Comparison of ENCODE assay signal across 20 cellular contexts in genomic region chr5:172399336-172399735, GRCh38. TPM values are rescaled to one million over a fixed set of nuclear protein-coding genes. Genes with fewer than 3 reads are reported as not detected.
DNase-seq lines count a peak whose midpoint lies in the region; TF ChIP-seq lines count a peak whose summit lies in the region.
"Had no signal": no experiment of that assay in that cellular context is flagged by ENCODE, and none has a peak within 500 bp of the region (broad histone marks: within the 10 kb centered on the region; RNA-seq: fewer than 3 reads in every experiment).

No MANE protein-coding gene starts in this region.

- no peak overlapping the region for H3K4ac ChIP-seq in neuronal stem cell (ENCODE audit: low read length)

- H3K4me3 ChIP-seq in astrocyte of the spinal cord (ENCODE audit: low read depth, low read length), result no peak overlapping the region
- H3K4me3 ChIP-seq in neuronal stem cell (ENCODE audit: low read length in 2 of 2), result no peak overlapping the region
- H3K4me3 ChIP-seq: HAP-1 had no signal

- DNase-seq in RPMI7951 (ENCODE audit: low read depth), result peak; percentile 62
- peak; percentile 76 for DNase-seq in astrocyte of the spinal cord (ENCODE audit: low read depth, low spot score)
- peak; percentile 47 for DNase-seq in posterior vena cava (ENCODE audit: low spot score)
- no peak for DNase-seq in cerebellar cortex (ENCODE audit: low spot score)
- DNase-seq in neuronal stem cell (ENCODE audit: low spot score), result no peak
- DNase-seq in head of caudate nucleus, result no peak
- no peak for DNase-seq in HEK293T (ENCODE audit: extremely low spot score)
- DNase-seq: ACHN, C1 segment of cervical spinal cord, GDM1, Kasumi-1, NCI-H1092 treated with DMSO at 0.1 percent for 48 hours, NCI-H2029 treated with DMSO at 0.1 percent for 48 hours, NCI-H510A treated with DMSO at 0.1 percent for 48 hours, NCI-H774, OCI-M1, SIG-M5 had no signal

- no peaks in the 10 kb centered on the region for H3K27me3 ChIP-seq in neuronal stem cell (ENCODE audit: control insufficient read depth in 3 of 3, insufficient read depth in 3 of 3, low read depth in 1 of 3, low read length in 3 of 3)

- H3K79me1 ChIP-seq in neuronal stem cell (ENCODE audit: low read depth, low read length), result peaks cover 2% of the 10 kb centered on the region

- H2BK15ac ChIP-seq in neuronal stem cell (ENCODE audit: low read length), result no peak overlapping the region

- H4K8ac ChIP-seq in neuronal stem cell (ENCODE audit: low read depth, low read length), result no peak overlapping the region

- no peak overlapping the region for H4K91ac ChIP-seq in neuronal stem cell (ENCODE audit: low read depth, low read length, poor library complexity)

- peaks cover 0 to 2% of the 10 kb centered on the region in 2 donors for H3K9me3 ChIP-seq in neuronal stem cell (replicated peaks in 1 of 2; ENCODE audit: control insufficient read depth in 2 of 2, insufficient read depth in 1 of 2, low read depth in 1 of 2, low read length in 2 of 2)

- peaks cover 11 to 74% of the 10 kb centered on the region in 2 donors for H3K36me3 ChIP-seq in neuronal stem cell (replicated peaks in 1 of 2; ENCODE audit: control insufficient read depth in 2 of 2, insufficient read depth in 2 of 2, low read length in 2 of 2)

- H3K23ac ChIP-seq in neuronal stem cell (ENCODE audit: low read depth, low read length, poor library complexity), result no peak overlapping the region

- in situ Hi-C loops in astrocyte of the spinal cord (cut with HindIII; ENCODE audit: low sequenced_read_pairs), result no loop called here

- no CpG with 5 or more reads among the region's 6 CpGs for WGBS in neuronal stem cell (ENCODE audit: extremely low coverage in 2 of 2, insufficient read length in 2 of 2, insufficient replicate concordance in 1 of 2), 2 donors

- H3K27ac ChIP-seq in neuronal stem cell (replicated peaks; ENCODE audit: low read length), result no peak overlapping the region
- H3K27ac ChIP-seq: RWPE1 had no signal

- POLR2A ChIA-PET in HEK293T (lab: Yijun Ruan, JAX), result no interaction called here

- no peak overlapping the region for H2BK120ac ChIP-seq in neuronal stem cell (ENCODE audit: low read depth, low read length)

- H3K9ac ChIP-seq in neuronal stem cell (ENCODE audit: low read depth, low read length, poor library complexity), result no peak overlapping the region

- no peak overlapping the region for H3K14ac ChIP-seq in neuronal stem cell (ENCODE audit: low read length)

- H2AK5ac ChIP-seq in neuronal stem cell (ENCODE audit: low read depth, low read length), result no peak overlapping the region

- H3K18ac ChIP-seq in neuronal stem cell (ENCODE audit: low read length), result no peak overlapping the region

- H3K4me1 ChIP-seq in neuronal stem cell (ENCODE audit: control insufficient read depth in 2 of 2, insufficient read depth in 1 of 2, low read depth in 1 of 2, low read length in 2 of 2), result peaks cover 11 to 13% of the 10 kb centered on the region in 2 donors
- H3K4me1 ChIP-seq: HAP-1 had no signal

- intact Hi-C loops in posterior vena cava (cut with DNase I) (no loop called here), head of caudate nucleus (cut with DNase I) (no loop called here)

- no peak overlapping the region for H3K4me2 ChIP-seq in neuronal stem cell (ENCODE audit: insufficient read depth, low read length, poor library complexity, severe bottlenecking)

- no peak overlapping the region for H2AFZ ChIP-seq in neuronal stem cell (ENCODE audit: low read length)

- no peak overlapping the region for H2BK12ac ChIP-seq in neuronal stem cell (ENCODE audit: low read length)

- CTCF ChIA-PET in HEK293T (lab: Yijun Ruan, JAX), result interaction anchor here (0.6 kb wide), 1 partner anchor 56 kb away, joined by 3 read pairs; no protein-coding TSS in a partner anchor

- H2BK5ac ChIP-seq in neuronal stem cell (ENCODE audit: low read length), result no peak overlapping the region

- no peak for TF ChIP-seq CTCF in astrocyte of the spinal cord (IDR thresholded peaks at IDR 0.05; ENCODE audit: low read depth, low read length)

TF ChIP-seq in HEK293T, 16 proteins besides CTCF, POLR2A, EP300 and RAD21:
- TF ChIP-seq LEF1 (IDR thresholded peaks at IDR 0.05; ENCODE audit: borderline replicate concordance), result no peak
- no peak for TF ChIP-seq L3MBTL2 (conservative IDR thresholded peaks at IDR 0.05)
- no peak for TF ChIP-seq SP1 (IDR thresholded peaks at IDR 0.05)

RNA-seq across cellular contexts. Expression of gene SH3PXD2B, which starts 55.0 kb away (rescaled TPM):
- total RNA-seq in RPMI7951 (2014; rRNA removed; shearing (Covaris generic)), result 13.8 and 18.5 TPM in 2 replicates
- 100 to 1,000 TPM in 1 of 2 donors, 10 to 100 TPM in 1; 85.2 to 114 TPM for total RNA-seq in posterior vena cava
- 24.7 TPM for polyA plus RNA-seq in neuronal stem cell (2013, experiment 1 of 2)
- polyA plus RNA-seq in neuronal stem cell (2013, experiment 2 of 2), result 25.6 TPM
- polyA plus RNA-seq: IgD-negative memory B cell had no signal

Comparison
In these comparisons a context has a peak if more than half of its experiments do, and no peak if none do; other contexts are left out.
1. DNase-seq: peak in RPMI7951 (single experiment), astrocyte of the spinal cord (single experiment) and posterior vena cava (single experiment); none in cerebellar cortex (single experiment), neuronal stem cell (single experiment), head of caudate nucleus (0 of 42) and HEK293T (single experiment).